In genomic region chr20:49219091-49219923, GRCh38 we compare ENCODE assay signal across 8 cellular contexts. TPM values are rescaled to one million over a fixed set of nuclear protein-coding genes. Genes with fewer than 3 reads are reported as not detected.
DNase-seq lines count a peak whose midpoint lies in the region; ATAC-seq, FAIRE-seq and TF ChIP-seq lines count a peak whose summit lies in the region.

Gene DDX27 (plus strand): TSS chr20:49219416. CDS start chr20:49219449, 33 bp downstream.

- DNase-seq in GM18507 (ENCODE audit: extremely low spot score, insufficient read length, low read depth) = peak; percentile 92
- DNase-seq in NCI-H2081 (lab: John Stamatoyannopoulos, UW) = peak; percentile 98 to 99
- peak; percentile 99 for DNase-seq in T1000 (lab: John Stamatoyannopoulos, UW)
- peak; percentile 99 for DNase-seq in astrocyte of the hippocampus (ENCODE audit: low read depth, low spot score)
- peak; percentile 99 for DNase-seq in hepatocyte (ENCODE audit: low spot score)
- DNase-seq in renal cortical epithelial cell (ENCODE audit: low read depth) = peak; percentile 95
- DNase-seq in cortex of kidney (lab: John Stamatoyannopoulos, UW) = no peak

- no peaks in the 10 kb centered on the region for H3K4me1 ChIP-seq in hepatocyte (ENCODE audit: insufficient read depth)

- peaks cover 4% of the 10 kb centered on the region for H3K36me3 ChIP-seq in hepatocyte (replicated peaks; ENCODE audit: insufficient read depth, low read depth)

- peak; percentile 88 for ATAC-seq in HG02981 (IDR thresholded peaks at IDR 0.05; ENCODE audit: unreplicated experiment)

- H4K20me1 ChIP-seq in hepatocyte (ENCODE audit: insufficient read depth, poor library complexity, severe bottlenecking) = no peaks in the 10 kb centered on the region

- peak within 1 kb of the TSS; percentile 60 for H3K27ac ChIP-seq in hepatocyte

- peak within 1 kb of the TSS; percentile 88 for H3K4me2 ChIP-seq in hepatocyte

- H3K9me2 ChIP-seq in hepatocyte (replicated peaks; ENCODE audit: insufficient read depth) = no peaks in the 10 kb centered on the region

- peak; percentile 99 for FAIRE-seq in GM18507 (lab: Jason Lieb, UNC)

- no peak for TF ChIP-seq CTCF in hepatocyte (IDR thresholded peaks at IDR 0.05; ENCODE audit: poor library complexity)

- H3K4me3 ChIP-seq in hepatocyte = peak within 1 kb of the TSS; percentile 60

- H2AFZ ChIP-seq in hepatocyte = peak within 1 kb of the TSS; percentile 70

- WGBS in hepatocyte (ENCODE audit: low lambda C conversion rate, missing lambda C conversion rate) = 1% methylated on average over 45 of the region's 46 CpGs

- peaks cover 22% of the 10 kb centered on the region for H3K79me2 ChIP-seq in hepatocyte

- H3K9me3 ChIP-seq in hepatocyte (ENCODE audit: low read depth) = no peaks in the 10 kb centered on the region

- no peaks in the 10 kb centered on the region for H3K27me3 ChIP-seq in hepatocyte

RNA-seq across cellular contexts. Expression of gene DDX27, which starts in this region (rescaled TPM):
- 29.1 and 30.1 TPM in 2 replicates for total RNA-seq in hepatocyte
- 33.9 and 37.0 TPM in 2 replicates for polyA plus RNA-seq in hepatocyte
- total RNA-seq in renal cortical epithelial cell = 50.5 and 61.1 TPM in 2 replicates
